13 cellular contexts compared by ENCODE assay signal in the genomic region with DNA sequence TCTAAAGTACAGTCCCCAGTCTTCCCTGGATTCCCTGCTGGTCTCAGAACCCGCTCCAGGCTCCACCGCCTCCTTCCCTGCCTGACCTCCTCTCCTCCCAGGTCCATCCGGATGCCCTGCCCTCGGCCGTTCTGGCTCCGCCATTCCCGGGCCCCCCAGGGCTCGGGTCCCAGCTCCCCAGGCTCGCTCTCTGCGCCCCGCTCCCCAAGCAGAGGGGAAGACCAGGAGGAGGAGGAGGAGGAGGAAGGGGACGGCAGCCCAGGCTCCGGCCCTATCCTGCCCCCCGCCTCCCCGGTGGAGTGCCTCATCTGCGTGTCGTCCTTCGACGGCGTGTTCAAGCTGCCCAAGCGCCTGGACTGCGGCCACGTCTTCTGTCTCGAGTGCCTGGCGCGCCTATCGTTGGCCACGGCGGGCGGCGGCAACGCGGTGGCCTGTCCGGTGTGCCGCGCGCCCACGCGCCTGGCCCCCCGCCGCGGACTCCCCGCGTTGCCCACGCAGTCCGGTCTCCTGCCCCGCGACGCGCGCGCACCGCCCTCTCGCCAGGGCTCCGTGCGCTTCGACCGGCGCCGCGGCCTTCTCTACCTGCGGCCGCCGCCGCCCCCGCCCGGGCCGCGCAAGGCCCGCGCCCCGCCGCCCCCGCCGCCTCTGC. TPM values are rescaled to one million over a fixed set of nuclear protein-coding genes. Genes with fewer than 3 reads are reported as not detected.
A peak's percentile ranks its signal among the peaks of the same experiment; 100 is the strongest.
DNase-seq lines count a peak whose midpoint lies in the region; ATAC-seq and TF ChIP-seq lines count a peak whose summit lies in the region.
"Had no signal": no experiment of that assay in that cellular context is flagged by ENCODE, and none has a peak within 500 bp of the region (broad histone marks: within the 10 kb centered on the region; RNA-seq: fewer than 3 reads in every experiment).

No MANE protein-coding gene starts in this region.

- DNase-seq in IMR-90 (no peak), prostate gland (ENCODE audit: low spot score) (no peak), NCI-H748 treated with DMSO at 0.1 percent for 48 hours (lab: John Stamatoyannopoulos, UW) (no peak), NCI-H510A (lab: John Stamatoyannopoulos, UW) (no peak), KG1 (lab: John Stamatoyannopoulos, UW) (no peak)
- DNase-seq: activated naive CD4-positive, alpha-beta T cell treated with anti-CD3 and anti-CD28 coated beads for 36 hours; DMS153; NCI-H2171 treated with DMSO at 0.1 percent for 48 hours had no signal

- H4K20me1 ChIP-seq in IMR-90 (ENCODE audit: insufficient read depth, low read length): peaks cover 29% of the 10 kb centered on the region

- no peak for TF ChIP-seq CTCF in IMR-90 (conservative IDR thresholded peaks at IDR 0.05; ENCODE audit: low read depth, low read length)
- TF ChIP-seq CTCF in prostate gland (IDR thresholded peaks at IDR 0.05): no peak

- POLR2A ChIA-PET in IMR-90 (lab: Charles Lee; ENCODE audit: unreplicated experiment): no interaction called here

- H2BK120ac ChIP-seq in IMR-90 (ENCODE audit: low read depth, low read length): no peak overlapping the region

- no peaks in the 10 kb centered on the region for H3K9me3 ChIP-seq in IMR-90 (ENCODE audit: control insufficient read depth, insufficient read depth, low read length)
- no peaks in the 10 kb centered on the region for H3K9me3 ChIP-seq in prostate gland
- H3K9me3 ChIP-seq: SJSA1 had no signal

- H3K36me3 ChIP-seq in IMR-90 (ENCODE audit: control insufficient read depth, insufficient read depth, low read length) (peaks cover 26% of the 10 kb centered on the region), prostate gland (peaks cover 12 to 22% of the 10 kb centered on the region in 2 donors)

- no peak overlapping the region for H3K4me2 ChIP-seq in IMR-90 (ENCODE audit: low read depth, low read length)

- CTCF ChIA-PET in IMR-90 (lab: Yijun Ruan, JAX): no interaction called here

- no peak overlapping the region for H3K4me3 ChIP-seq in IMR-90 (ENCODE audit: insufficient read depth, low read depth, low read length)
- H3K4me3 ChIP-seq in prostate gland: peak overlapping the region; percentile 10 to 36
- H3K4me3 ChIP-seq: SJSA1 had no signal

- no peak overlapping the region for H4K91ac ChIP-seq in IMR-90 (ENCODE audit: insufficient read depth, low read depth, low read length)

- H2AK5ac ChIP-seq in IMR-90 (ENCODE audit: low read depth, low read length): no peak overlapping the region

- BruUV-seq in IMR-90 (replicated peaks; lab: Mats Ljungman, UMichigan): no TSS peak

- no peaks in the 10 kb centered on the region for H3K9me1 ChIP-seq in IMR-90 (ENCODE audit: insufficient read depth, low read length)

- H3K27ac ChIP-seq in IMR-90 (ENCODE audit: insufficient read depth, low read length): no peak overlapping the region
- H3K27ac ChIP-seq in prostate gland: peak overlapping the region; percentile 56 to 69
- H3K27ac ChIP-seq: SJSA1 had no signal

- no peak for TF ChIP-seq RAD21 in IMR-90 (IDR thresholded peaks at IDR 0.05; ENCODE audit: low read length)

- H2BK15ac ChIP-seq in IMR-90 (ENCODE audit: low read depth, low read length): no peak overlapping the region

- H3K4ac ChIP-seq in IMR-90 (ENCODE audit: low read depth, low read length): no peak overlapping the region

- 19% methylated on average over 42 of the region's 75 CpGs; no CpG with 5 or more reads in 1 of the 2 experiments for WGBS in IMR-90 (ENCODE audit: extremely low coverage in 2 of 2, insufficient read length in 1 of 2), 2 experiments
- WGBS in prostate gland: 3% methylated on average over 51 of the region's 75 CpGs

- in situ Hi-C loops in IMR-90 (cut with MboI; ENCODE audit: low sequenced_read_pairs): no loop called here

- no peak overlapping the region for H4K5ac ChIP-seq in IMR-90 (ENCODE audit: low read depth, low read length)

- no peak overlapping the region for H3K23ac ChIP-seq in IMR-90 (ENCODE audit: low read depth, low read length)

- H2AFZ ChIP-seq in IMR-90 (replicated peaks; ENCODE audit: low read length, poor library complexity): peak overlapping the region; percentile 61

- H3K18ac ChIP-seq in IMR-90 (ENCODE audit: low read depth, low read length): no peak overlapping the region

- ATAC-seq in IMR-90 (ENCODE audit: low read depth) (peak; percentile 27), esophagus mucosa (peak; percentile 1), HG02623 (IDR thresholded peaks at IDR 0.05; ENCODE audit: unreplicated experiment) (no peak)

- dilution Hi-C loops in IMR-90 (cut with HindIII; ENCODE audit: low sequenced_read_pairs, unreplicated experiment): no loop called here

- H3K56ac ChIP-seq in IMR-90 (ENCODE audit: extremely low read depth, insufficient read depth, low read length): no peak overlapping the region

- peaks cover 2% of the 10 kb centered on the region for H3K4me1 ChIP-seq in IMR-90 (ENCODE audit: control insufficient read depth, insufficient read depth, low read length)
- no peaks in the 10 kb centered on the region for H3K4me1 ChIP-seq in prostate gland (replicated peaks)

- TF ChIP-seq POLR2A in GM15510 (IDR thresholded peaks at IDR 0.05; ENCODE audit: borderline replicate concordance, extremely low read depth, insufficient read length) (peak; percentile 13), IMR-90 (IDR thresholded peaks at IDR 0.05; ENCODE audit: low read depth, low read length) (0 out of 2 replicates have a peak, but pooled peaks have one; percentile 18), prostate gland (IDR thresholded peaks at IDR 0.05) (no peak)

- no peak overlapping the region for H2AK9ac ChIP-seq in IMR-90 (replicated peaks; ENCODE audit: low read depth, low read length, poor library complexity)

- H4K8ac ChIP-seq in IMR-90 (ENCODE audit: low read depth in 2 of 2, low read length in 2 of 2): no peak overlapping the region

- H3K14ac ChIP-seq in IMR-90 (replicated peaks; ENCODE audit: low read depth, low read length): no peak overlapping the region

- H2BK5ac ChIP-seq in IMR-90 (ENCODE audit: low read depth, low read length, poor library complexity, severe bottlenecking): no peak overlapping the region

- peaks cover 9 to 39% of the 10 kb centered on the region in 2 experiments for H3K79me1 ChIP-seq in IMR-90 (ENCODE audit: low read depth in 1 of 2, low read length in 2 of 2)

- no peak overlapping the region for H3K9ac ChIP-seq in IMR-90 (ENCODE audit: low read depth, low read length)

- intact Hi-C loops in IMR-90 (cut with micrococcal nuclease): no loop called here
- intact Hi-C loops in prostate gland (cut with DNase I): no loop called here

- no peak overlapping the region for H2BK20ac ChIP-seq in IMR-90 (ENCODE audit: low read depth, low read length)

- H3K27me3 ChIP-seq in IMR-90 (ENCODE audit: control insufficient read depth, insufficient read depth, low read length) (no peaks in the 10 kb centered on the region), prostate gland (replicated peaks; ENCODE audit: insufficient read depth) (no peaks in the 10 kb centered on the region)
- H3K27me3 ChIP-seq: SJSA1 had no signal

TF ChIP-seq in IMR-90, 13 proteins besides CTCF, POLR2A, EP300 and RAD21 (continues in another document):
- TF ChIP-seq MXI1 (IDR thresholded peaks at IDR 0.05; ENCODE audit: borderline replicate concordance, low read depth, low read length) (no peak), RFX5 (IDR thresholded peaks at IDR 0.05; ENCODE audit: low read depth, low read length) (no peak), MAFK (IDR thresholded peaks at IDR 0.05; ENCODE audit: low read depth, low read length) (no peak)
- TF ChIP-seq, protein P1, sequence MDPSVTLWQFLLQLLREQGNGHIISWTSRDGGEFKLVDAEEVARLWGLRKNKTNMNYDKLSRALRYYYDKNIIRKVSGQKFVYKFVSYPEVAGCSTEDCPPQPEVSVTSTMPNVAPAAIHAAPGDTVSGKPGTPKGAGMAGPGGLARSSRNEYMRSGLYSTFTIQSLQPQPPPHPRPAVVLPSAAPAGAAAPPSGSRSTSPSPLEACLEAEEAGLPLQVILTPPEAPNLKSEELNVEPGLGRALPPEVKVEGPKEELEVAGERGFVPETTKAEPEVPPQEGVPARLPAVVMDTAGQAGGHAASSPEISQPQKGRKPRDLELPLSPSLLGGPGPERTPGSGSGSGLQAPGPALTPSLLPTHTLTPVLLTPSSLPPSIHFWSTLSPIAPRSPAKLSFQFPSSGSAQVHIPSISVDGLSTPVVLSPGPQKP (IDR thresholded peaks at IDR 0.05; ENCODE audit: borderline replicate concordance, low read depth, low read length): no peak

RNA-seq across cellular contexts. Expression of a gene that starts 0.6 kb away (rescaled TPM):
- total RNA-seq in IMR-90 (2012; rRNA removed) (not detected in 2 replicates), esophagus mucosa (14.7 TPM), prostate gland (1 to 10 TPM in 1 of 2 donors, under 1 TPM in 1; 0.62 to 7.0 TPM)
- polyA plus RNA-seq in IMR-90 (2012; rRNA removed): 0.10 TPM in 1 of 2 replicates, not detected in the other
- 0.12 TPM in 1 of 2 replicates, not detected in the other for polyA plus RNA-seq in IMR-90 (2012; cell fraction: cytosol; rRNA removed)
- polyA plus RNA-seq in IMR-90 (2012; cell fraction: nucleus; rRNA removed; ENCODE audit: low replicate concordance): 0.22 and 1.1 TPM in 2 replicates
- polyA plus RNA-seq: neural cell had no signal

RNA-seq across cellular contexts. Expression of a gene that starts 9.0 kb away (rescaled TPM):
- total RNA-seq in IMR-90 (2012; rRNA removed) (3,811 and 5,858 TPM in 2 replicates), esophagus mucosa (1,223 TPM), prostate gland (1,000 to 10,000 TPM; 1,184 to 2,289 TPM)
- 3,265 and 3,617 TPM in 2 replicates for polyA plus RNA-seq in IMR-90 (2012; rRNA removed)
- 1,967 and 6,567 TPM in 2 replicates for polyA plus RNA-seq in IMR-90 (2012; cell fraction: cytosol; rRNA removed)
- 1,256 and 1,694 TPM in 2 replicates for polyA plus RNA-seq in IMR-90 (2012; cell fraction: nucleus; rRNA removed; ENCODE audit: low replicate concordance)

RNA-seq across cellular contexts. Expression of a gene that starts 12.3 kb away (rescaled TPM):
- total RNA-seq in IMR-90 (2012; rRNA removed): 12.8 and 15.4 TPM in 2 replicates
- polyA plus RNA-seq in IMR-90 (2012; rRNA removed): 11.6 and 12.4 TPM in 2 replicates
- 7.0 and 8.6 TPM in 2 replicates for polyA plus RNA-seq in IMR-90 (2012; cell fraction: cytosol; rRNA removed)
- 7.3 and 10.9 TPM in 2 replicates for polyA plus RNA-seq in IMR-90 (2012; cell fraction: nucleus; rRNA removed; ENCODE audit: low replicate concordance)
- 6.5 TPM for total RNA-seq in esophagus mucosa
- total RNA-seq in prostate gland: 10 to 100 TPM; 10.8 to 19.4 TPM

RNA-seq across cellular contexts. Expression of a gene that starts 15.3 kb away (rescaled TPM):
- 0.54 and 0.56 TPM in 2 replicates for total RNA-seq in IMR-90 (2012; rRNA removed)
- 1.2 and 1.9 TPM in 2 replicates for polyA plus RNA-seq in IMR-90 (2012; rRNA removed)
- 1.7 and 1.9 TPM in 2 replicates for polyA plus RNA-seq in IMR-90 (2012; cell fraction: cytosol; rRNA removed)
- polyA plus RNA-seq in IMR-90 (2012; cell fraction: nucleus; rRNA removed; ENCODE audit: low replicate concordance): 0.97 and 3.2 TPM in 2 replicates
- total RNA-seq in esophagus mucosa: 2.7 TPM
- 10 to 100 TPM; 12.2 to 15.7 TPM for total RNA-seq in prostate gland

RNA-seq across cellular contexts. Expression of a gene that starts 33.6 kb away (rescaled TPM):
- 0.18 and 0.56 TPM in 2 replicates for total RNA-seq in IMR-90 (2012; rRNA removed)
- polyA plus RNA-seq in IMR-90 (2012; rRNA removed): 0.24 and 0.27 TPM in 2 replicates
- 0.25 TPM in 2 replicates for polyA plus RNA-seq in IMR-90 (2012; cell fraction: cytosol; rRNA removed)
- 1.2 and 4.0 TPM in 2 replicates for polyA plus RNA-seq in IMR-90 (2012; cell fraction: nucleus; rRNA removed; ENCODE audit: low replicate concordance)
- total RNA-seq in esophagus mucosa: 1.1 TPM
- total RNA-seq in prostate gland: 10 to 100 TPM in 1 of 2 donors, 1 to 10 TPM in 1; 6.6 to 11.0 TPM
